ENCODE assay signal across 24 cellular contexts in the genomic region with DNA sequence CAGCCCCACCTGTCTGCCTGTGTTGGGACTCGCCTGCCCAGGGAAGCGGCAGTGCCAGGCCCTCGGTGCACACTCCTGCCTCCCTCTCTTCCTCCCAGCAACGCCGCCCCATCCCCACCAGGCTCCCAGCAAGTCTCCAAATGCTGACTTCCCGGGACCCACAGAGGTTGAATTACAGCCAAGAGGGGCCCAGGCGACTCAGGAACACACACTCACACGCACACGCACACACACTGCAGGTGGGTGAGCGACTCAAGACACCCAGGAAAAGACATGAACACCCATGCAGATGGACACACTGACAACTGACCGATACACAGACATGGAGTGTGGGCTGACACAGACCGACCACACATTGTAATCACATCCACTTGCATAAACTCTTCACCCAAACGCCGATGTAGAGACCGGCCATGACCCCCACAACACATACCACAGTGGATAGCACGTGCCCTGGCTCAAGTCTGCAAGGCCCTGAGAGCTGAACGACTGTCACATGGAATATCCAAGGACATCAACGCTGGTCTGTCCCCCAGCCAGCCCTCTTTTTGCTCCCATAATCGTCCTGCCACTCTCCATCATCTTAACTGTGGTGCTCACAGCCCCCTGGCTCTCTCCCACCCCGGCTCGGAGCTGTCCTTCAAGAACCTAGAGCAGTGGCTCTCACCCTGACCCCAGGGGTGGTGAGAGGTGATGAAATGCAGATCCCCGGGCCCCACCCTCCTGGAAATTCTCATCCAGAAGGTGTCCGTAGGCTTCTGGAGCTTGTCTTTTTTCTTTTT. TPM values are rescaled to one million over a fixed set of nuclear protein-coding genes. Genes with fewer than 3 reads are reported as not detected.
"Had no signal": no experiment of that assay in that cellular context is flagged by ENCODE, and none has a peak within 500 bp of the region (broad histone marks: within the 10 kb centered on the region; RNA-seq: fewer than 3 reads in every experiment).

No MANE protein-coding gene starts in this region.

- ATAC-seq: activated T-cell treated with anti-CD3 and anti-CD28 coated beads, Interleukin-2, amount 50 U/mL, for 72 hours; effector memory CD8-positive, alpha-beta T cell; gastroesophageal sphincter; heart left ventricle; sciatic nerve; stimulated activated effector memory CD8-positive, alpha-beta T cell treated with anti-CD3 and anti-CD28 coated beads, Interleukin-12 subunit alpha, Interleukin-12 subunit beta, amount 100 ng/mL, for 72 hours had no signal

- H3K4me1 ChIP-seq: adrenal gland, gastroesophageal sphincter, parathyroid adenoma, thyroid gland had no signal

- H3K4me1 Mint-ChIP-seq: memory B cell; stimulated activated effector memory CD8-positive, alpha-beta T cell treated with anti-CD3 and anti-CD28 coated beads, Interleukin-12 subunit alpha, Interleukin-12 subunit beta, amount 100 ng/mL, for 72 hours had no signal

- H3K9me3 ChIP-seq: adrenal gland, gastroesophageal sphincter, heart left ventricle, neutrophil, thyroid gland had no signal

- H3K27ac Mint-ChIP-seq: activated T-cell treated with anti-CD3 and anti-CD28 coated beads, Interleukin-2, amount 50 U/mL, for 72 hours; effector memory CD8-positive, alpha-beta T cell; memory B cell; stimulated activated effector memory CD8-positive, alpha-beta T cell treated with anti-CD3 and anti-CD28 coated beads, Interleukin-12 subunit alpha, Interleukin-12 subunit beta, amount 100 ng/mL, for 72 hours; T-helper 1 cell treated with Interleukin-12 subunit alpha and Interleukin-12 subunit beta and Interleukin-4 antibody, amounts not matched to agents 30 μg/mL and 1 μg/mL, for 36 hours had no signal

- H3K36me3 Mint-ChIP-seq: memory B cell; stimulated activated effector memory CD8-positive, alpha-beta T cell treated with anti-CD3 and anti-CD28 coated beads, Interleukin-12 subunit alpha, Interleukin-12 subunit beta, amount 100 ng/mL, for 72 hours had no signal

- H3K27me3 ChIP-seq: adrenal gland, neutrophil, thyroid gland had no signal

- DNase-seq: activated CD4-positive, alpha-beta T cell treated with anti-CD3 and anti-CD28 coated beads, Interleukin-2, amount 50 U/mL, for 1 hour; activated CD4-positive, CD25-positive, alpha-beta regulatory T cell treated with anti-CD3 and anti-CD28 coated beads, Interleukin-2, amount 50 U/mL, for 72 hours; activated CD8-positive, alpha-beta memory T cell treated with anti-CD3 and anti-CD28 coated beads, Interleukin-2, amount 50 U/mL, for 4 hours; activated effector memory CD4-positive, alpha-beta T cell treated with anti-CD3 and anti-CD28 coated beads, Interleukin-2, amount 50 U/mL, for 16 hours; activated naive CD4-positive, alpha-beta T cell treated with anti-CD3 and anti-CD28 coated beads, Interleukin-2, amount 50 U/mL, for 16 hours; activated T-cell treated with anti-CD3 and anti-CD28 coated beads, Interleukin-2, amount 50 U/mL, for 72 hours; adrenal gland; dermis blood vessel endothelial cell; effector memory CD8-positive, alpha-beta T cell; stimulated activated CD4-positive, alpha-beta T cell treated with anti-CD3 and anti-CD28 coated beads, Interleukin-4, amount 100 ng/mL, for 24 hours; thyroid gland had no signal

- H3K4me3 Mint-ChIP-seq: activated T-cell treated with anti-CD3 and anti-CD28 coated beads, Interleukin-2, amount 50 U/mL, for 72 hours; effector memory CD8-positive, alpha-beta T cell; memory B cell; stimulated activated effector memory CD8-positive, alpha-beta T cell treated with anti-CD3 and anti-CD28 coated beads, Interleukin-12 subunit alpha, Interleukin-12 subunit beta, amount 100 ng/mL, for 72 hours; T-helper 1 cell treated with Interleukin-12 subunit alpha and Interleukin-12 subunit beta and Interleukin-4 antibody, amounts not matched to agents 30 μg/mL and 1 μg/mL, for 36 hours had no signal

- H3K4me3 ChIP-seq: adrenal gland, gastroesophageal sphincter, heart left ventricle, smooth muscle cell, thyroid gland had no signal

- H3K4me2 ChIP-seq: smooth muscle cell had no signal

- H3K36me3 ChIP-seq: adrenal gland, gastroesophageal sphincter, heart left ventricle, neutrophil, thyroid gland had no signal

- H3K9ac ChIP-seq: parathyroid adenoma had no signal

- H3K79me2 ChIP-seq: parathyroid adenoma had no signal

- H2AFZ ChIP-seq: parathyroid adenoma had no signal

- H3K9me3 Mint-ChIP-seq: activated T-cell treated with anti-CD3 and anti-CD28 coated beads, Interleukin-2, amount 50 U/mL, for 72 hours; effector memory CD8-positive, alpha-beta T cell; memory B cell; stimulated activated effector memory CD8-positive, alpha-beta T cell treated with anti-CD3 and anti-CD28 coated beads, Interleukin-12 subunit alpha, Interleukin-12 subunit beta, amount 100 ng/mL, for 72 hours; T-helper 1 cell treated with Interleukin-12 subunit alpha and Interleukin-12 subunit beta and Interleukin-4 antibody, amounts not matched to agents 30 μg/mL and 1 μg/mL, for 36 hours had no signal

- H3K27ac ChIP-seq: adrenal gland, gastroesophageal sphincter, heart left ventricle, neutrophil, parathyroid adenoma, thyroid gland had no signal

RNA-seq across cellular contexts. Expression of a gene that starts 0.5 kb away (rescaled TPM):
- total RNA-seq: activated T-cell treated with anti-CD3 and anti-CD28 coated beads, Interleukin-2, amount 50 U/mL, for 72 hours; adrenal gland; cerebellum; dermis blood vessel endothelial cell; epithelial cell of proximal tubule; heart left ventricle; mononuclear cell; sciatic nerve; thyroid gland had no signal
- polyA plus RNA-seq: heart left ventricle, liver, smooth muscle cell had no signal
